Comparison of ENCODE assay signal across 8 cellular contexts in genomic region chr17:7549401-7550055, GRCh38. TPM values are rescaled to one million over a fixed set of nuclear protein-coding genes. Genes with fewer than 3 reads are reported as not detected.
DNase-seq lines count a peak whose midpoint lies in the region; ATAC-seq and TF ChIP-seq lines count a peak whose summit lies in the region.

No MANE protein-coding gene starts in this region.

- no peak for TF ChIP-seq CTCF in HFF-Myc (IDR thresholded peaks at IDR 0.05; ENCODE audit: low read depth, low read length, missing control alignments)
- no peak for TF ChIP-seq CTCF in retinal pigment epithelial cell (conservative IDR thresholded peaks at IDR 0.05; ENCODE audit: low read depth, low read length)

- DNase-seq in HFF-Myc (ENCODE audit: extremely low read depth, low read depth) = no peak
- DNase-seq in activated naive CD4-positive, alpha-beta T cell treated with Interleukin-2 at 50 U/mL for 16 hours = peak; percentile 51
- peak; percentile 34 for DNase-seq in left cardiac atrium
- no peak for DNase-seq in retinal pigment epithelial cell (ENCODE audit: low read depth)
- DNase-seq in AG08396 (ENCODE audit: low spot score) = no peak
- no peak for DNase-seq in EL
- no peak for DNase-seq in NCI-H2196 treated with DMSO at 0.1 percent for 48 hours (lab: John Stamatoyannopoulos, UW; ENCODE audit: unreplicated experiment)

- ATAC-seq in left cardiac atrium (peak; percentile 66 to 72), GM18907 (IDR thresholded peaks at IDR 0.05; ENCODE audit: unreplicated experiment) (no peak)

- intact Hi-C loops in left cardiac atrium (cut with DNase I) = loop anchor here in 1 of 2 donors (10.0 kb wide), 1 partner anchor 55 kb away; no protein-coding TSS in a partner anchor

- H3K4me3 ChIP-seq in HFF-Myc (replicated peaks; ENCODE audit: low read depth, low read length) (peak overlapping the region; percentile 47), retinal pigment epithelial cell (ENCODE audit: low read length) (peak overlapping the region; percentile 51)

RNA-seq across cellular contexts. Expression of gene TNFSF12, which starts 0.7 kb away (rescaled TPM):
- total RNA-seq in left cardiac atrium = 10 to 100 TPM; 31.0 to 47.6 TPM

RNA-seq across cellular contexts. Expression of gene TNFSF13, which starts 9.0 kb away (rescaled TPM):
- total RNA-seq in left cardiac atrium = 10 to 100 TPM; 15.0 to 25.5 TPM

RNA-seq across cellular contexts. Expression of gene SENP3, which starts 12.2 kb away (rescaled TPM):
- total RNA-seq in left cardiac atrium = 10 to 100 TPM; 27.2 to 30.5 TPM

RNA-seq across cellular contexts. Expression of gene CD68, which starts 29.9 kb away (rescaled TPM):
- total RNA-seq in left cardiac atrium = 10 to 100 TPM; 55.5 to 87.3 TPM

RNA-seq across cellular contexts. Expression of gene MPDU1, which starts 34.1 kb away (rescaled TPM):
- total RNA-seq in left cardiac atrium = 10 to 100 TPM; 30.5 to 35.0 TPM

Comparison
In these comparisons a context has a peak if more than half of its experiments do, and no peak if none do; other contexts are left out.
1. DNase-seq: peak in activated naive CD4-positive, alpha-beta T cell treated with Interleukin-2 at 50 U/mL for 16 hours (single experiment) and left cardiac atrium (single experiment); none in HFF-Myc (single experiment), retinal pigment epithelial cell (single experiment), AG08396 (single experiment), EL (single experiment) and NCI-H2196 treated with DMSO at 0.1 percent for 48 hours (single experiment).